Comparison of ENCODE assay signal across 1 cellular context in genomic region chr5:131997727-131998117, GRCh38.
TF ChIP-seq lines count a peak whose summit lies in the region.

No MANE protein-coding gene starts in this region.

TF ChIP-seq in H1, 55 proteins besides CTCF, POLR2A, EP300 and RAD21:
- TF ChIP-seq CTBP2 (IDR thresholded peaks at IDR 0.05; ENCODE audit: borderline replicate concordance, insufficient read depth, insufficient read length, low read length) (no peak), POU5F1 (IDR thresholded peaks at IDR 0.05; ENCODE audit: low read depth, low read length) (no peak), SP2 (IDR thresholded peaks at IDR 0.05; ENCODE audit: low read length) (no peak), PHF8 (conservative IDR thresholded peaks at IDR 0.05; ENCODE audit: low read depth, low read length) (no peak), SP4 (IDR thresholded peaks at IDR 0.05; ENCODE audit: low read length) (no peak), HDAC6 (IDR thresholded peaks at IDR 0.05; ENCODE audit: low read depth, low read length) (no peak), CBX8 (IDR thresholded peaks at IDR 0.05; ENCODE audit: borderline replicate concordance, low read depth, low read length) (no peak), RBBP5 (IDR thresholded peaks at IDR 0.05; ENCODE audit: borderline replicate concordance, low read depth, low read length) (no peak), NRF1 (IDR thresholded peaks at IDR 0.05; ENCODE audit: low read depth, low read length) (no peak), KDM1A (IDR thresholded peaks at IDR 0.05; ENCODE audit: borderline replicate concordance, low read length) (no peak), TBP (IDR thresholded peaks at IDR 0.05; ENCODE audit: low read depth, low read length) (no peak), YY1 (IDR thresholded peaks at IDR 0.05; ENCODE audit: low read depth, low read length) (no peak), TEAD4 (IDR thresholded peaks at IDR 0.05; ENCODE audit: low read depth, low read length) (no peak), CBX5 (IDR thresholded peaks at IDR 0.05; ENCODE audit: low read depth, low read length) (no peak), BCL11A (IDR thresholded peaks at IDR 0.05; ENCODE audit: low read depth in 2 of 2, low read length in 2 of 2) (no peak), SP1 (IDR thresholded peaks at IDR 0.05; ENCODE audit: low read depth, low read length) (no peak), SAP30 (IDR thresholded peaks at IDR 0.05; ENCODE audit: insufficient read depth, insufficient replicate concordance, low read length) (no peak), CHD7 (IDR thresholded peaks at IDR 0.05; ENCODE audit: insufficient replicate concordance, low read length) (no peak)
- TF ChIP-seq, protein P1, sequence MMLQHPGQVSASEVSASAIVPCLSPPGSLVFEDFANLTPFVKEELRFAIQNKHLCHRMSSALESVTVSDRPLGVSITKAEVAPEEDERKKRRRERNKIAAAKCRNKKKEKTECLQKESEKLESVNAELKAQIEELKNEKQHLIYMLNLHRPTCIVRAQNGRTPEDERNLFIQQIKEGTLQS (IDR thresholded peaks at IDR 0.05; ENCODE audit: insufficient read depth, low read depth, low read length), result no peak
- TF ChIP-seq, protein P2, sequence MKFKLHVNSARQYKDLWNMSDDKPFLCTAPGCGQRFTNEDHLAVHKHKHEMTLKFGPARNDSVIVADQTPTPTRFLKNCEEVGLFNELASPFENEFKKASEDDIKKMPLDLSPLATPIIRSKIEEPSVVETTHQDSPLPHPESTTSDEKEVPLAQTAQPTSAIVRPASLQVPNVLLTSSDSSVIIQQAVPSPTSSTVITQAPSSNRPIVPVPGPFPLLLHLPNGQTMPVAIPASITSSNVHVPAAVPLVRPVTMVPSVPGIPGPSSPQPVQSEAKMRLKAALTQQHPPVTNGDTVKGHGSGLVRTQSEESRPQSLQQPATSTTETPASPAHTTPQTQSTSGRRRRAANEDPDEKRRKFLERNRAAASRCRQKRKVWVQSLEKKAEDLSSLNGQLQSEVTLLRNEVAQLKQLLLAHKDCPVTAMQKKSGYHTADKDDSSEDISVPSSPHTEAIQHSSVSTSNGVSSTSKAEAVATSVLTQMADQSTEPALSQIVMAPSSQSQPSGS (IDR thresholded peaks at IDR 0.05; ENCODE audit: low read length), result no peak
